ENCODE assay signal across 14 cellular contexts in genomic region chr22:45187891-45188290, GRCh38. TPM values are rescaled to one million over a fixed set of nuclear protein-coding genes. Genes with fewer than 3 reads are reported as not detected.
DNase-seq lines count a peak whose midpoint lies in the region; TF ChIP-seq lines count a peak whose summit lies in the region.
"Had no signal": no experiment of that assay in that cellular context is flagged by ENCODE, and none has a peak within 500 bp of the region (broad histone marks: within the 10 kb centered on the region; RNA-seq: fewer than 3 reads in every experiment).

No MANE protein-coding gene starts in this region.

- WGBS in hepatocyte (ENCODE audit: low lambda C conversion rate, missing lambda C conversion rate) = 83% methylated on average over 4 of the region's 4 CpGs

- H3K9me3 Mint-ChIP-seq in CD14-positive monocyte (no peaks in the 10 kb centered on the region), nephron progenitor cell (no peaks in the 10 kb centered on the region)
- H3K9me3 Mint-ChIP-seq: CD4-positive, CD25-positive, alpha-beta regulatory T cell had no signal

- H3K9me2 ChIP-seq in hepatocyte (replicated peaks; ENCODE audit: insufficient read depth) = no peaks in the 10 kb centered on the region

- H3K4me3 Mint-ChIP-seq in CD14-positive monocyte (no peak overlapping the region), nephron progenitor cell (no peak overlapping the region)
- H3K4me3 Mint-ChIP-seq: CD4-positive, CD25-positive, alpha-beta regulatory T cell had no signal

- no peaks in the 10 kb centered on the region for H3K27me3 ChIP-seq in hepatocyte

- H3K27me3 Mint-ChIP-seq in CD14-positive monocyte (ENCODE audit: low read depth in 3 of 3) = no peaks in the 10 kb centered on the region
- H3K27me3 Mint-ChIP-seq in nephron progenitor cell (ENCODE audit: low read depth, poor library complexity) = peaks cover 4% of the 10 kb centered on the region
- H3K27me3 Mint-ChIP-seq: CD4-positive, CD25-positive, alpha-beta regulatory T cell had no signal

- H3K27ac ChIP-seq in SK-N-MC = 0 out of 2 replicates have a peak overlapping the region, but pooled peaks have one; percentile 31
- peak overlapping the region; percentile 58 for H3K27ac ChIP-seq in hepatocyte

- peaks cover 20% of the 10 kb centered on the region for H3K4me1 ChIP-seq in hepatocyte (ENCODE audit: insufficient read depth)

- H3K9me3 ChIP-seq in SK-N-MC (ENCODE audit: low read depth, low read length) = no peaks in the 10 kb centered on the region
- H3K9me3 ChIP-seq in hepatocyte (ENCODE audit: low read depth) = no peaks in the 10 kb centered on the region

- peaks cover 41% of the 10 kb centered on the region for H3K36me3 ChIP-seq in SK-N-MC (ENCODE audit: insufficient read depth, low read length)
- H3K36me3 ChIP-seq in hepatocyte (replicated peaks; ENCODE audit: insufficient read depth, low read depth) = no peaks in the 10 kb centered on the region

- H3K4me1 Mint-ChIP-seq in CD14-positive monocyte = peaks cover 10% of the 10 kb centered on the region
- H3K4me1 Mint-ChIP-seq in nephron progenitor cell = peaks cover 37% of the 10 kb centered on the region

- H3K79me2 ChIP-seq in hepatocyte = no peaks in the 10 kb centered on the region

- intact Hi-C loops in CD14-positive monocyte (cut with micrococcal nuclease) = no loop called here

- H4K20me1 ChIP-seq in hepatocyte (ENCODE audit: insufficient read depth, poor library complexity, severe bottlenecking) = no peaks in the 10 kb centered on the region

- H3K9ac ChIP-seq in SK-N-MC (ENCODE audit: insufficient read length) = no peak overlapping the region

- H3K4me2 ChIP-seq in hepatocyte = no peak overlapping the region

- H3K4me3 ChIP-seq in SK-N-MC (no peak overlapping the region), hepatocyte (no peak overlapping the region)

- peaks cover 72 to 84% of the 10 kb centered on the region in 2 donors for H3K36me3 Mint-ChIP-seq in CD14-positive monocyte
- peaks cover 29% of the 10 kb centered on the region for H3K36me3 Mint-ChIP-seq in nephron progenitor cell (ENCODE audit: low read depth)

- no peak for TF ChIP-seq CTCF in CD14-positive monocyte (IDR thresholded peaks at IDR 0.05)
- TF ChIP-seq CTCF in hepatocyte (IDR thresholded peaks at IDR 0.05; ENCODE audit: poor library complexity) = no peak
- no peak for TF ChIP-seq CTCF in nephron progenitor cell (IDR thresholded peaks at IDR 0.05)

- DNase-seq in CD14-positive monocyte (ENCODE audit: low spot score) (no peak), SK-N-MC (ENCODE audit: low read depth, low spot score) (no peak), hepatocyte (ENCODE audit: low spot score) (no peak), nephron progenitor cell (no peak), NCI-H1092 treated with DMSO at 0.1 percent for 48 hours (lab: John Stamatoyannopoulos, UW) (no peak), SK-N-DZ (ENCODE audit: low spot score) (no peak)
- no peak for DNase-seq in stimulated activated CD4-positive, alpha-beta T cell treated with anti-CD3 and anti-CD28 coated beads, Interleukin-4, amount 100 ng/mL, for 1 hour
- DNase-seq: Calu3; CD4-positive, CD25-positive, alpha-beta regulatory T cell; HCEC 1CT; NCI-H1436; NCI-H2029; NCI-H510A; NCI-H82 had no signal

- H3K27ac Mint-ChIP-seq in CD14-positive monocyte (peak overlapping the region in 5 of 7 donors; percentile 32 to 75 (median 46)), nephron progenitor cell (peak overlapping the region; percentile 81)

- no peak overlapping the region for H2AFZ ChIP-seq in hepatocyte

RNA-seq across cellular contexts. Expression of gene NUP50, which starts 24.2 kb away (rescaled TPM):
- polyA plus RNA-seq in CD14-positive monocyte (10 to 100 TPM; 23.4 to 28.4 TPM), hepatocyte (15.3 and 16.0 TPM in 2 replicates)
- total RNA-seq in hepatocyte = 39.1 and 43.8 TPM in 2 replicates
- 31.5 and 52.3 TPM in 2 replicates for polyA plus RNA-seq in SK-N-DZ (2014; cell fraction: cytosol; rRNA removed)
- 31.0 and 48.2 TPM in 2 replicates for polyA plus RNA-seq in SK-N-DZ (2014; cell fraction: nucleus; rRNA removed)

RNA-seq across cellular contexts. Expression of gene KIAA0930, which starts 52.8 kb away (rescaled TPM):
- polyA plus RNA-seq in CD14-positive monocyte (10 to 100 TPM; 14.0 to 15.6 TPM), hepatocyte (42.0 and 43.6 TPM in 2 replicates)
- total RNA-seq in hepatocyte = 30.9 and 62.9 TPM in 2 replicates
- polyA plus RNA-seq in SK-N-DZ (2014; cell fraction: cytosol; rRNA removed) = 34.4 and 35.8 TPM in 2 replicates
- 30.4 and 46.5 TPM in 2 replicates for polyA plus RNA-seq in SK-N-DZ (2014; cell fraction: nucleus; rRNA removed)
